In the genomic region with DNA sequence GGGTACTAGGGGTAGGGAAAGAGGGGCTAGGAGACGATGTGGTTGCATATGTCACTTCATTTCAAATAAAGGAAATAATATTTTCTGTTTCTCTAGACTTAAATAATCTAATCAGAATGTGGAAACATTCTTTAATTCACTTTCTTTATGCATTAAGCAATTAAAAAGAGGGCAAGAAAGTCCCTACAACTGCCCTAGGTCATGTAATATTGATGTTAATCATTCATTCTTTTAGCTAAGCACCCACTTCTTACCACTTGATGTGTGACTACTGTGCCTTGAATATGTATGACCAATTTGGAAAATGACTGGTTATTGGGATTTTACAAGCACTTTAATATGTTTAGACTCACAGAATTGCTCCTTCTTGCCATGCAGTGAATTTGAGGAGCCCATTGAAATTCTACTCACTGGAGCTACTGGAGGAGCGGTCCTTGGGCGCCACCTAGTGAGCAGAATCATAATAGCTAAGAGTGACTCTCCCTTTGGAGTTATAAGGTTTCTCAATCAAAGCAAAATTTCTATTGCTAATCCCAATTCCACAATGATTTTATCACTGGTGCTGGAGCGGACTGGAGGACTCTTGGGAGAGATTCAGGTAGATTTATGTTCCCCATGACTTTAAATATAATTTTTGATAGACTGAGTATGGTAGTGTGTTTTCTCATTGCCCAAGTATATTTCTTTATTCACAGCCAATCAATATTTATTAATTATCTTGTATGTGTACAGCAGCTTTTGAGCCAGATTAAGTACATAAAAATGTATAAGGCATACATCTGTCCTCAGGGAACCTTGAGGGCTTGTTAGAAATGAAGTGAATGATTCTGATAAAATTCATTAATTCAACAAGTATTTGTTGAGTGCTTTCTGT, we compare ENCODE assay signal across 8 cellular contexts.
DNase-seq lines count a peak whose midpoint lies in the region; FAIRE-seq and TF ChIP-seq lines count a peak whose summit lies in the region.

No MANE protein-coding gene starts in this region.

- H3K36me3 ChIP-seq in GM06990 (ENCODE audit: control insufficient read depth, insufficient read depth, low read length), result no peaks in the 10 kb centered on the region

- H3K4me3 Mint-ChIP-seq in glutamatergic neuron (ENCODE audit: unreplicated experiment), result no peak overlapping the region
- no peak overlapping the region for H3K4me3 Mint-ChIP-seq in progenitor cell of endocrine pancreas (ENCODE audit: low read depth)

- H3K4me1 Mint-ChIP-seq in glutamatergic neuron (ENCODE audit: low read depth, unreplicated experiment), result no peaks in the 10 kb centered on the region
- H3K4me1 Mint-ChIP-seq in progenitor cell of endocrine pancreas (ENCODE audit: low read depth), result no peaks in the 10 kb centered on the region

- TF ChIP-seq CTCF in GM06990 (IDR thresholded peaks at IDR 0.05; ENCODE audit: insufficient read depth, low read length, poor library complexity, severe bottlenecking) (peak; percentile 88), LNCaP clone FGC (IDR thresholded peaks at IDR 0.05; ENCODE audit: control insufficient read depth, extremely low read depth, insufficient read depth) (peak; percentile 79), glutamatergic neuron (IDR thresholded peaks at IDR 0.05; ENCODE audit: partially characterized antibody, unreplicated experiment) (peak; percentile 91), progenitor cell of endocrine pancreas (IDR thresholded peaks at IDR 0.05; ENCODE audit: unreplicated experiment) (peak; percentile 91)

- DNase-seq in GM06990 (ENCODE audit: extremely low read depth, insufficient read length) (no peak), H54 (ENCODE audit: insufficient read length, low spot score) (no peak), LNCaP clone FGC (ENCODE audit: low read depth) (peak; percentile 48), SK-N-DZ (ENCODE audit: low spot score) (peak; percentile 63), glutamatergic neuron (peak; percentile 74), progenitor cell of endocrine pancreas (ENCODE audit: low spot score, unreplicated experiment) (peak; percentile 71), mesenteric fat pad (ENCODE audit: low spot score) (no peak)
- peak; percentile 2 to 54 (median 34) for DNase-seq in activated naive CD4-positive, alpha-beta T cell (lab: John Stamatoyannopoulos, UW)

- H3K36me3 Mint-ChIP-seq in glutamatergic neuron (ENCODE audit: unreplicated experiment), result no peaks in the 10 kb centered on the region
- peaks cover 12% of the 10 kb centered on the region for H3K36me3 Mint-ChIP-seq in progenitor cell of endocrine pancreas (ENCODE audit: insufficient read depth)

- H3K27me3 ChIP-seq in GM06990 (replicated peaks; ENCODE audit: control insufficient read depth, insufficient read depth, low read length), result no peaks in the 10 kb centered on the region; the same call in 1 of the 2 replicates

- no peak overlapping the region for H3K4me3 ChIP-seq in GM06990 (replicated peaks; ENCODE audit: low read depth, low read length)
- no peak overlapping the region for H3K4me3 ChIP-seq in LNCaP clone FGC (ENCODE audit: low read depth, low read length)

- H3K9me3 Mint-ChIP-seq in glutamatergic neuron (ENCODE audit: unreplicated experiment) (no peaks in the 10 kb centered on the region), progenitor cell of endocrine pancreas (ENCODE audit: low read depth) (no peaks in the 10 kb centered on the region)

- TF ChIP-seq POLR2A in H54 (IDR thresholded peaks at IDR 0.05; ENCODE audit: low read depth, low read length), result no peak

- H3K27me3 Mint-ChIP-seq in glutamatergic neuron (ENCODE audit: unreplicated experiment), result no peaks in the 10 kb centered on the region
- H3K27me3 Mint-ChIP-seq in progenitor cell of endocrine pancreas, result no peaks in the 10 kb centered on the region

- H3K27ac Mint-ChIP-seq in glutamatergic neuron (ENCODE audit: unreplicated experiment), result no peak overlapping the region
- H3K27ac Mint-ChIP-seq in progenitor cell of endocrine pancreas, result no peak overlapping the region

- FAIRE-seq in H54 (lab: Jason Lieb, UNC), result peak; percentile 91

Comparison
In these comparisons a context has a peak if more than half of its experiments do, and no peak if none do; other contexts are left out.
1. DNase-seq: peak in LNCaP clone FGC (single experiment), SK-N-DZ (single experiment), activated naive CD4-positive, alpha-beta T cell (4 of 4), glutamatergic neuron (single experiment) and progenitor cell of endocrine pancreas (single experiment); none in GM06990 (single experiment), H54 (single experiment) and mesenteric fat pad (single experiment).
2. Peak in every context shown above with its lines, with median percentiles within 50 percentile points of each other: CTCF ChIP-seq.